Comparison of ENCODE assay signal across 1 cellular context in the genomic region with DNA sequence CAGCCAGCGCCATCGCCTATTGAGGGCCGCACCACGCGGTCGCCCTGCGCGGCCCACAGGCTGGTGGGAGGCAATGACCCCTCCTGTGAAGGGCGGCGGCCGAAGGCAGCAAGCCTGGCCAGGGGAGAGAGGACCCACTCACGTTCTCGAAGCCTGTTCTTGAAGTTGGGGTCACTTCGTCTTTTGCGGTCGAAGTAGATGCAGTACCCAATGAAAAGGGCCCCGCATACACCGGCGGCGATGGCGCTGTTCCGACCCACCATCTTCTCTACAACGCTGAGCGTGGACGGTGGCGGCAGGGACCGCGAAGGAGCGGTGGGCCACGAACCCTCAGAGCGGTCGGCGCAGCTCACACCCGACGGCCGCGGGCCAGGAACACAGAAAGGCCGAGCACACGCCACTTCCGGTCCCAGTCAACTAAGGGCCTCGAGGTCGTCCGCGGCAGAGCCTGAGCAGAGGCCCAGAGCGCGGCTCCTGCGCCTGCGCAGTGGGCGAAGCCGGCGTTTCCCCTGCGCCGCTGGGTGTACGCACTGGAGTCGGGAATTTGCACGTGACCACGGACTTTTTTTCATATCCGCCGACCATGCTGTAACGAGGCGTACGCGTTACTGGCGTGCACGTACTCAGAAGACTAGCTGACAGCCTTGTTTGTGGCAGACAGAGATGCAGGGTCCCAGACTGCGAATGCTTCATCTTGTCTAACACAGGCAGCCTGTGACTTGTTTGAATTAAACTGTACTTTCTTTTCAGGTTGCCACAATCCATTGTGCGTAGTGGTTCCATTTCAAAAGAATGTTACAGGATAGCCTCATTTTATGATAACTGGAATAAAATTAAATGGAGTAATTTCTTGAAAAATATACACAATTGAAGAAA.
TF ChIP-seq lines count a peak whose summit lies in the region.

TOMM20 (minus strand) TSS at position 385 of the 876 bp plus-strand sequence; CDS start at position 263, 122 bp downstream.

TF ChIP-seq in HEK293, 187 proteins besides CTCF, POLR2A, EP300 and RAD21 (continued from another document and continues in another):
- TF ChIP-seq INSM2 (tag by site-specific recombination; IDR thresholded peaks at IDR 0.05) (peak; percentile 68), ZNF175 (tag by site-specific recombination; IDR thresholded peaks at IDR 0.05) (no peak), ZNF37A (tag by site-specific recombination; IDR thresholded peaks at IDR 0.05) (no peak), ZNF19 (tag by site-specific recombination; IDR thresholded peaks at IDR 0.05; ENCODE audit: low read depth) (no peak), ZNF211 (tag by site-specific recombination; IDR thresholded peaks at IDR 0.05; ENCODE audit: low read depth) (no peak), ZNF292 (tag by site-specific recombination; IDR thresholded peaks at IDR 0.05; ENCODE audit: borderline replicate concordance, low read depth) (0 out of 2 replicates have a peak, but pooled peaks have one; percentile 12), BCL6B (tag by site-specific recombination; IDR thresholded peaks at IDR 0.05) (no peak), REPIN1 (tag by site-specific recombination; IDR thresholded peaks at IDR 0.05; ENCODE audit: low read depth) (peak; percentile 61; the same call in 1 of the 2 replicates), ZNF768 (tag by site-specific recombination; IDR thresholded peaks at IDR 0.05) (no peak), ZBTB49 (tag by site-specific recombination; IDR thresholded peaks at IDR 0.05; ENCODE audit: low read depth) (no peak), PRDM2 (tag by site-specific recombination; IDR thresholded peaks at IDR 0.05; ENCODE audit: borderline replicate concordance) (no peak), ZXDB (tag by site-specific recombination; IDR thresholded peaks at IDR 0.05) (peak; percentile 97), ATF2 (tag by site-specific recombination; IDR thresholded peaks at IDR 0.05; ENCODE audit: low read depth) (no peak), ZBTB1 (tag by site-specific recombination; IDR thresholded peaks at IDR 0.05) (no peak), ZNF280C (tag by site-specific recombination; IDR thresholded peaks at IDR 0.05) (no peak), KLF17 (tag by site-specific recombination; IDR thresholded peaks at IDR 0.05) (peak; percentile 67; the same call in 1 of the 2 replicates), KLF1 (tag by site-specific recombination; IDR thresholded peaks at IDR 0.05) (peak; percentile 43), TCF7L2 (IDR thresholded peaks at IDR 0.05; ENCODE audit: borderline replicate concordance, low read depth, low read length) (0 out of 2 replicates have a peak, but pooled peaks have one; percentile 33), ZNF776 (tag by site-specific recombination; IDR thresholded peaks at IDR 0.05; ENCODE audit: borderline replicate concordance) (no peak), ZNF623 (tag by site-specific recombination; IDR thresholded peaks at IDR 0.05) (no peak; the same call in 1 of the 2 replicates), ZNF146 (tag by site-specific recombination; IDR thresholded peaks at IDR 0.05) (peak; percentile 55), HOXC10 (CRISPR knock-in tag; IDR thresholded peaks at IDR 0.05) (no peak), ZNF837 (tag by site-specific recombination; IDR thresholded peaks at IDR 0.05) (no peak), ZSCAN23 (tag by site-specific recombination; IDR thresholded peaks at IDR 0.05) (peak; percentile 69; the same call in 1 of the 2 replicates), FEZF1 (tag by site-specific recombination; IDR thresholded peaks at IDR 0.05) (peak; percentile 60), ZNF658 (tag by site-specific recombination; IDR thresholded peaks at IDR 0.05) (no peak)
- TF ChIP-seq, protein P1, sequence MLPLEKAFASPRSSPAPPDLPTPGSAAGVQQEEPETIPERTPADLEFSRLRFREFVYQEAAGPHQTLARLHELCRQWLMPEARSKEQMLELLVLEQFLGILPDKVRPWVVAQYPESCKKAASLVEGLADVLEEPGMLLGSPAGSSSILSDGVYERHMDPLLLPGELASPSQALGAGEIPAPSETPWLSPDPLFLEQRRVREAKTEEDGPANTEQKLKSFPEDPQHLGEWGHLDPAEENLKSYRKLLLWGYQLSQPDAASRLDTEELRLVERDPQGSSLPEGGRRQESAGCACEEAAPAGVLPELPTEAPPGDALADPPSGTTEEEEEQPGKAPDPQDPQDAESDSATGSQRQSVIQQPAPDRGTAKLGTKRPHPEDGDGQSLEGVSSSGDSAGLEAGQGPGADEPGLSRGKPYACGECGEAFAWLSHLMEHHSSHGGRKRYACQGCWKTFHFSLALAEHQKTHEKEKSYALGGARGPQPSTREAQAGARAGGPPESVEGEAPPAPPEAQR (tag by site-specific recombination; IDR thresholded peaks at IDR 0.05), result no peak
- TF ChIP-seq, protein P2, sequence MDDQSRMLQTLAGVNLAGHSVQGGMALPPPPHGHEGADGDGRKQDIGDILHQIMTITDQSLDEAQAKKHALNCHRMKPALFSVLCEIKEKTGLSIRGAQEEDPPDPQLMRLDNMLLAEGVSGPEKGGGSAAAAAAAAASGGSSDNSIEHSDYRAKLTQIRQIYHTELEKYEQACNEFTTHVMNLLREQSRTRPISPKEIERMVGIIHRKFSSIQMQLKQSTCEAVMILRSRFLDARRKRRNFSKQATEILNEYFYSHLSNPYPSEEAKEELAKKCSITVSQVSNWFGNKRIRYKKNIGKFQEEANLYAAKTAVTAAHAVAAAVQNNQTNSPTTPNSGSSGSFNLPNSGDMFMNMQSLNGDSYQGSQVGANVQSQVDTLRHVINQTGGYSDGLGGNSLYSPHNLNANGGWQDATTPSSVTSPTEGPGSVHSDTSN (CRISPR knock-in tag; IDR thresholded peaks at IDR 0.05), result no peak; the same call in 1 of the 2 replicates
